In genomic region chr3:141096981-141097380, GRCh38 we compare ENCODE assay signal across 20 cellular contexts. TPM values are rescaled to one million over a fixed set of nuclear protein-coding genes. Genes with fewer than 3 reads are reported as not detected.
DNase-seq lines count a peak whose midpoint lies in the region; ATAC-seq and TF ChIP-seq lines count a peak whose summit lies in the region.
"Had no signal": no experiment of that assay in that cellular context is flagged by ENCODE, and none has a peak within 500 bp of the region (broad histone marks: within the 10 kb centered on the region; RNA-seq: fewer than 3 reads in every experiment).

No MANE protein-coding gene starts in this region.

- H4K91ac ChIP-seq in neuronal stem cell (ENCODE audit: low read depth, low read length, poor library complexity) = peak overlapping the region; percentile 56

- H2BK120ac ChIP-seq in neuronal stem cell (ENCODE audit: low read depth, low read length) = no peak overlapping the region

- H3K9me3 ChIP-seq in neuronal stem cell (replicated peaks in 1 of 2; ENCODE audit: control insufficient read depth in 2 of 2, insufficient read depth in 1 of 2, low read depth in 1 of 2, low read length in 2 of 2) = peaks cover 0 to 35% of the 10 kb centered on the region in 2 donors
- H3K9me3 ChIP-seq: A549, Caco-2 had no signal

- ATAC-seq in activated CD4-positive, CD25-positive, alpha-beta regulatory T cell treated with anti-CD3 and anti-CD28 coated beads, Interleukin-2, amount 50 U/mL, for 24 hours = no peak
- ATAC-seq in GM21619 (IDR thresholded peaks at IDR 0.05; ENCODE audit: unreplicated experiment) (no peak), omental fat pad (ENCODE audit: low FRiP score) (no peak)
- ATAC-seq: A549, HCT116 had no signal

- no peak overlapping the region for H2BK15ac ChIP-seq in neuronal stem cell (ENCODE audit: low read length)

- H3K27ac ChIP-seq in neuronal stem cell (replicated peaks; ENCODE audit: low read length) = no peak overlapping the region
- H3K27ac ChIP-seq: 22Rv1, A549, C4-2B, HL-60 had no signal

- no peak overlapping the region for H3K23ac ChIP-seq in neuronal stem cell (ENCODE audit: low read depth, low read length, poor library complexity)

- no peak overlapping the region for H3K4me3 ChIP-seq in neuronal stem cell (ENCODE audit: low read length in 2 of 2)
- H3K4me3 ChIP-seq: A549 had no signal

- TF ChIP-seq CTCF in omental fat pad (IDR thresholded peaks at IDR 0.05) = no peak

- no peaks in the 10 kb centered on the region for H3K27me3 ChIP-seq in neuronal stem cell (ENCODE audit: control insufficient read depth in 3 of 3, insufficient read depth in 3 of 3, low read depth in 1 of 3, low read length in 3 of 3)

- H3K14ac ChIP-seq in neuronal stem cell (ENCODE audit: low read length) = no peak overlapping the region

- no peak overlapping the region for H2AFZ ChIP-seq in neuronal stem cell (ENCODE audit: low read length)

- H2AK5ac ChIP-seq in neuronal stem cell (ENCODE audit: low read depth, low read length) = peak overlapping the region; percentile 23

- H3K4ac ChIP-seq in neuronal stem cell (ENCODE audit: low read length) = no peak overlapping the region

- H3K4me1 ChIP-seq in neuronal stem cell (ENCODE audit: control insufficient read depth in 2 of 2, insufficient read depth in 1 of 2, low read depth in 1 of 2, low read length in 2 of 2) = peaks cover 30 to 33% of the 10 kb centered on the region in 2 donors
- H3K4me1 ChIP-seq: A549, Caco-2 had no signal

- peaks cover 6% of the 10 kb centered on the region for H3K79me1 ChIP-seq in neuronal stem cell (ENCODE audit: low read depth, low read length)

- WGBS in neuronal stem cell (ENCODE audit: extremely low coverage in 2 of 2, insufficient read length in 2 of 2, insufficient replicate concordance in 1 of 2), 2 donors = no CpG with 5 or more reads among the region's 3 CpGs

- H2BK5ac ChIP-seq in neuronal stem cell (ENCODE audit: low read length) = no peak overlapping the region

- no peak overlapping the region for H3K4me2 ChIP-seq in neuronal stem cell (ENCODE audit: insufficient read depth, low read length, poor library complexity, severe bottlenecking)
- H3K4me2 ChIP-seq: A549 had no signal

- H4K8ac ChIP-seq in neuronal stem cell (ENCODE audit: low read depth, low read length) = no peak overlapping the region

- no peak overlapping the region for H3K9ac ChIP-seq in neuronal stem cell (ENCODE audit: low read depth, low read length, poor library complexity)

- H2BK12ac ChIP-seq in neuronal stem cell (ENCODE audit: low read length) = no peak overlapping the region

- peak; percentile 1 for DNase-seq in activated CD4-positive, CD25-positive, alpha-beta regulatory T cell treated with anti-CD3 and anti-CD28 coated beads, Interleukin-2, amount 50 U/mL, for 72 hours
- DNase-seq in islet precursor cell = peak; percentile 28
- no peak for DNase-seq in neuronal stem cell (ENCODE audit: low spot score)
- no peak for DNase-seq in stimulated activated CD8-positive, alpha-beta memory T cell treated with anti-CD3 and anti-CD28 coated beads, Interleukin-4, amount 100 ng/mL, for 48 hours
- no peak for DNase-seq in omental fat pad (ENCODE audit: low spot score)
- DNase-seq: AML-193, Caco-2, GOT3, H7, HFFc6 had no signal

- peak overlapping the region; percentile 79 for H3K18ac ChIP-seq in neuronal stem cell (ENCODE audit: low read length)

- peaks cover 0 to 81% of the 10 kb centered on the region in 2 donors for H3K36me3 ChIP-seq in neuronal stem cell (replicated peaks in 1 of 2; ENCODE audit: control insufficient read depth in 2 of 2, insufficient read depth in 2 of 2, low read length in 2 of 2)

RNA-seq across cellular contexts. Expression of gene SPSB4, which starts 45.8 kb away (rescaled TPM):
- 19.8 TPM for polyA plus RNA-seq in neuronal stem cell (2013, experiment 1 of 2)
- 19.2 TPM for polyA plus RNA-seq in neuronal stem cell (2013, experiment 2 of 2)
- 1 to 10 TPM in 1 of 4 donors, under 1 TPM in 3; 0.12 to 5.7 (median 0.58) TPM for total RNA-seq in omental fat pad
- total RNA-seq: Caco-2; CD4-positive, alpha-beta T cell; HFFc6; HT1080 had no signal
- polyA plus RNA-seq: BJ had no signal

Comparison
In these comparisons a context has a peak if more than half of its experiments do, and no peak if none do; other contexts are left out.
1. DNase-seq: peak in activated CD4-positive, CD25-positive, alpha-beta regulatory T cell treated with anti-CD3 and anti-CD28 coated beads, Interleukin-2, amount 50 U/mL, for 72 hours (single experiment) and islet precursor cell (single experiment); none in neuronal stem cell (single experiment), stimulated activated CD8-positive, alpha-beta memory T cell treated with anti-CD3 and anti-CD28 coated beads, Interleukin-4, amount 100 ng/mL, for 48 hours (single experiment) and omental fat pad (single experiment).